35 cellular contexts compared by ENCODE assay signal in the genomic region with DNA sequence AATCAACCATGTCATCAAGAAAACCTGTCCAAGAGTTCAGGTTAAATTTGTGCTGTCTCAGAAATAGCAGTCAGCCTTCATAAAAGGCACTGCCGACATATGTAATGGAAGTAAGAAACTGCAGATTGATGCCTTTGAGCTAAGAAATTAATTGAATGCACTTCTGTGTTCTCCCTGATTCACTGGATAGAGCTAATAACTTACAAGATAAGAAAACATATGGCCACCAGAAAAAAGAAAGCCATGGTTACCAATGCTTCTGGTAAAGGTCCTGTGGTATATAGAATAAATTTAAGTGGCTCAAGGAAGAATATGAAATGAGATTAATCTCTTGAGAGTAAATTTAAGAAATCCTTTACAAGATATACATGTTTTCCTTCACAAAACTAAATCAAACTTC.
"Had no signal": no experiment of that assay in that cellular context is flagged by ENCODE, and none has a peak within 500 bp of the region (broad histone marks: within the 10 kb centered on the region; RNA-seq: fewer than 3 reads in every experiment).

No MANE protein-coding gene starts in this region.

- H3K4me3 ChIP-seq: ascending aorta, cardiac muscle cell had no signal

- H3K27me3 ChIP-seq: ascending aorta, cardiac muscle cell had no signal

- H3K9me3 ChIP-seq: ascending aorta had no signal

- H3K4me1 ChIP-seq: ascending aorta had no signal

- H3K36me3 Mint-ChIP-seq: activated CD8-positive, alpha-beta memory T cell treated with anti-CD3 and anti-CD28 coated beads, Interleukin-2, amount 10 ng/mL, durations not matched to agents 7 days and 5 days; activated naive CD4-positive, alpha-beta T cell treated with anti-CD3 and anti-CD28 coated beads, Interleukin-2, amount 10 ng/mL, durations not matched to agents 7 days and 5 days; activated naive CD4-positive, alpha-beta T cell treated with anti-CD3 and anti-CD28 coated beads, Interleukin-2, amount 50 U/mL, for 24 hours; activated naive CD8-positive, alpha-beta T cell; activated naive CD8-positive, alpha-beta T cell treated with anti-CD3 and anti-CD28 coated beads, Interleukin-2, amount 10 ng/mL, durations not matched to agents 7 days and 5 days; brain had no signal

- H3K36me3 ChIP-seq: ascending aorta, cardiac muscle cell had no signal

- H3K27me3 Mint-ChIP-seq: activated B cell treated with CpG ODN at 0.5 μM for 24 hours; activated CD4-positive, alpha-beta memory T cell treated with anti-CD3 and anti-CD28 coated beads, Interleukin-2, amount 10 ng/mL, durations not matched to agents 7 days and 5 days; activated CD4-positive, alpha-beta T cell treated with anti-CD3 and anti-CD28 coated beads, Interleukin-2, amount 10 ng/mL, durations not matched to agents 24 days and 14 days; activated CD8-positive, alpha-beta memory T cell treated with anti-CD3 and anti-CD28 coated beads, Interleukin-2, amount 10 ng/mL, durations not matched to agents 7 days and 5 days; activated naive CD4-positive, alpha-beta T cell treated with anti-CD3 and anti-CD28 coated beads, Interleukin-2, amount 10 ng/mL, durations not matched to agents 7 days and 5 days; activated naive CD8-positive, alpha-beta T cell treated with anti-CD3 and anti-CD28 coated beads, Interleukin-2, amount 10 ng/mL, durations not matched to agents 7 days and 5 days; activated naive CD8-positive, alpha-beta T cell treated with anti-CD3 and anti-CD28 coated beads, Interleukin-2, amount 50 U/mL, for 24 hours; brain had no signal

- H3K27ac Mint-ChIP-seq: activated B cell treated with CpG ODN at 0.5 μM for 24 hours; activated CD4-positive, alpha-beta memory T cell treated with anti-CD3 and anti-CD28 coated beads, Interleukin-2, amount 10 ng/mL, durations not matched to agents 7 days and 5 days; activated CD4-positive, alpha-beta T cell treated with anti-CD3 and anti-CD28 coated beads, Interleukin-2, amount 10 ng/mL, durations not matched to agents 24 days and 14 days; activated CD8-positive, alpha-beta memory T cell treated with anti-CD3 and anti-CD28 coated beads, Interleukin-2, amount 10 ng/mL, durations not matched to agents 7 days and 5 days; activated CD8-positive, alpha-beta T cell treated with anti-CD3 and anti-CD28 coated beads, Interleukin-2, amount 10 ng/mL, durations not matched to agents 7 days and 5 days; activated naive CD4-positive, alpha-beta T cell treated with anti-CD3 and anti-CD28 coated beads, Interleukin-2, amount 10 ng/mL, durations not matched to agents 7 days and 5 days; activated naive CD4-positive, alpha-beta T cell treated with anti-CD3 and anti-CD28 coated beads, Interleukin-2, amount 50 U/mL, for 24 hours; activated naive CD8-positive, alpha-beta T cell; activated naive CD8-positive, alpha-beta T cell treated with anti-CD3 and anti-CD28 coated beads, Interleukin-2, amount 10 ng/mL, durations not matched to agents 7 days and 5 days; activated naive CD8-positive, alpha-beta T cell treated with anti-CD3 and anti-CD28 coated beads, Interleukin-2, amount 50 U/mL, for 24 hours; activated T-cell treated with anti-CD3 and anti-CD28 coated beads, Interleukin-2, amount 50 U/mL, for 24 hours; activated T-helper 2 cell treated with anti-CD3 and anti-CD28 coated beads, Interferon-gamma antibody, Interleukin-2, Interleukin-4, amounts not matched to agents 10 μg/mL and 5 μg/mL and 100 μg/mL, durations not matched to agents 14 hours and 24 hours and 36 hours; T-helper 1 cell treated with Interleukin-12 subunit alpha and Interleukin-12 subunit beta and Interleukin-4 antibody, amounts not matched to agents 30 μg/mL and 1 μg/mL, for 36 hours; T-helper 2 cell treated with Interferon-gamma antibody and Interleukin-4, amounts not matched to agents 5 μg/mL and 100 μg/mL, for 36 hours had no signal

- H3K27ac ChIP-seq: ascending aorta, cardiac muscle cell, VCaP had no signal

- DNase-seq: activated B cell treated with CpG ODN at 0.5 μM for 24 hours; activated CD4-positive, alpha-beta memory T cell treated with anti-CD3 and anti-CD28 coated beads, Interleukin-2, amount 10 ng/mL, durations not matched to agents 7 days and 5 days; activated CD4-positive, alpha-beta T cell treated with anti-CD3 and anti-CD28 coated beads for 4 hours; activated CD4-positive, alpha-beta T cell treated with anti-CD3 and anti-CD28 coated beads, Interleukin-2, amount 10 ng/mL, durations not matched to agents 24 days and 14 days; activated CD4-positive, alpha-beta T cell treated with anti-CD3 and anti-CD28 coated beads, Interleukin-2, amount 50 U/mL, for 1 hour; activated CD4-positive, alpha-beta T cell treated with anti-CD3 and anti-CD28 coated beads, Interleukin-2, amount 50 U/mL, for 4 hours; activated CD4-positive, CD25-positive, alpha-beta regulatory T cell treated with anti-CD3 and anti-CD28 coated beads, Interleukin-2, amount 50 U/mL, for 72 hours; activated CD8-positive, alpha-beta memory T cell treated with anti-CD3 and anti-CD28 coated beads for 24 hours; activated CD8-positive, alpha-beta memory T cell treated with anti-CD3 and anti-CD28 coated beads, Interleukin-2, amount 10 ng/mL, durations not matched to agents 7 days and 5 days; activated CD8-positive, alpha-beta memory T cell treated with anti-CD3 and anti-CD28 coated beads, Interleukin-2, amount 50 U/mL, for 48 hours; activated CD8-positive, alpha-beta T cell treated with anti-CD3 and anti-CD28 coated beads, Interleukin-2, amount 10 ng/mL, durations not matched to agents 7 days and 5 days; activated effector memory CD4-positive, alpha-beta T cell treated with Interleukin-2 at 50 U/mL for 16 hours; activated gamma-delta T cell; activated naive CD4-positive, alpha-beta T cell treated with anti-CD3 and anti-CD28 coated beads, Interleukin-2, amount 10 ng/mL, durations not matched to agents 7 days and 5 days; activated naive CD4-positive, alpha-beta T cell treated with Interleukin-2 at 50 U/mL for 16 hours; activated naive CD8-positive, alpha-beta T cell treated with anti-CD3 and anti-CD28 coated beads, Interleukin-2, amount 10 ng/mL, durations not matched to agents 7 days and 5 days; activated naive CD8-positive, alpha-beta T cell treated with anti-CD3 and anti-CD28 coated beads, Interleukin-2, amount 50 U/mL, for 24 hours; activated T-cell treated with anti-CD3 and anti-CD28 coated beads, Interleukin-2, amount 50 U/mL, for 24 hours; activated T-cell treated with anti-CD3 and anti-CD28 coated beads, Interleukin-2, amount 50 U/mL, for 48 hours; amygdala; anterior cingulate cortex; caudate nucleus; cerebellar nuclear complex; T-helper 2 cell; T-helper 9 cell had no signal

- H3K4me1 Mint-ChIP-seq: activated B cell treated with CpG ODN at 0.5 μM for 24 hours; activated CD4-positive, alpha-beta memory T cell treated with anti-CD3 and anti-CD28 coated beads, Interleukin-2, amount 10 ng/mL, durations not matched to agents 7 days and 5 days; activated CD4-positive, alpha-beta T cell treated with anti-CD3 and anti-CD28 coated beads, Interleukin-2, amount 10 ng/mL, durations not matched to agents 24 days and 14 days; activated CD8-positive, alpha-beta memory T cell treated with anti-CD3 and anti-CD28 coated beads, Interleukin-2, amount 10 ng/mL, durations not matched to agents 7 days and 5 days; activated naive CD4-positive, alpha-beta T cell treated with anti-CD3 and anti-CD28 coated beads, Interleukin-2, amount 10 ng/mL, durations not matched to agents 7 days and 5 days; activated naive CD4-positive, alpha-beta T cell treated with anti-CD3 and anti-CD28 coated beads, Interleukin-2, amount 50 U/mL, for 24 hours; activated naive CD8-positive, alpha-beta T cell treated with anti-CD3 and anti-CD28 coated beads, Interleukin-2, amount 10 ng/mL, durations not matched to agents 7 days and 5 days; activated naive CD8-positive, alpha-beta T cell treated with anti-CD3 and anti-CD28 coated beads, Interleukin-2, amount 50 U/mL, for 24 hours; central memory CD8-positive, alpha-beta T cell had no signal

- ATAC-seq: activated CD8-positive, alpha-beta memory T cell treated with anti-CD3 and anti-CD28 coated beads, Interleukin-2, amount 10 ng/mL, durations not matched to agents 7 days and 5 days; activated CD8-positive, alpha-beta T cell treated with anti-CD3 and anti-CD28 coated beads, Interleukin-2, amount 10 ng/mL, durations not matched to agents 7 days and 5 days; activated naive CD8-positive, alpha-beta T cell treated with anti-CD3 and anti-CD28 coated beads, Interleukin-2, amount 50 U/mL, for 24 hours had no signal

- H3K4me3 Mint-ChIP-seq: activated B cell treated with CpG ODN at 0.5 μM for 24 hours; activated CD4-positive, alpha-beta memory T cell treated with anti-CD3 and anti-CD28 coated beads, Interleukin-2, amount 10 ng/mL, durations not matched to agents 7 days and 5 days; activated CD4-positive, alpha-beta T cell treated with anti-CD3 and anti-CD28 coated beads, Interleukin-2, amount 10 ng/mL, durations not matched to agents 24 days and 14 days; activated CD8-positive, alpha-beta memory T cell treated with anti-CD3 and anti-CD28 coated beads, Interleukin-2, amount 10 ng/mL, durations not matched to agents 7 days and 5 days; activated CD8-positive, alpha-beta T cell treated with anti-CD3 and anti-CD28 coated beads, Interleukin-2, amount 10 ng/mL, durations not matched to agents 7 days and 5 days; activated naive CD4-positive, alpha-beta T cell treated with anti-CD3 and anti-CD28 coated beads, Interleukin-2, amount 10 ng/mL, durations not matched to agents 7 days and 5 days; activated naive CD4-positive, alpha-beta T cell treated with anti-CD3 and anti-CD28 coated beads, Interleukin-2, amount 50 U/mL, for 24 hours; activated naive CD8-positive, alpha-beta T cell; activated naive CD8-positive, alpha-beta T cell treated with anti-CD3 and anti-CD28 coated beads, Interleukin-2, amount 10 ng/mL, durations not matched to agents 7 days and 5 days; activated naive CD8-positive, alpha-beta T cell treated with anti-CD3 and anti-CD28 coated beads, Interleukin-2, amount 50 U/mL, for 24 hours; activated T-cell treated with anti-CD3 and anti-CD28 coated beads, Interleukin-2, amount 50 U/mL, for 24 hours; brain; central memory CD8-positive, alpha-beta T cell; T-helper 1 cell treated with Interleukin-12 subunit alpha and Interleukin-12 subunit beta and Interleukin-4 antibody, amounts not matched to agents 30 μg/mL and 1 μg/mL, for 36 hours; T-helper 2 cell treated with Interferon-gamma antibody and Interleukin-4, amounts not matched to agents 5 μg/mL and 100 μg/mL, for 36 hours had no signal

- H3K9me3 Mint-ChIP-seq: activated B cell treated with CpG ODN at 0.5 μM for 24 hours; activated CD4-positive, alpha-beta memory T cell treated with anti-CD3 and anti-CD28 coated beads, Interleukin-2, amount 10 ng/mL, durations not matched to agents 7 days and 5 days; activated CD4-positive, alpha-beta T cell treated with anti-CD3 and anti-CD28 coated beads, Interleukin-2, amount 10 ng/mL, durations not matched to agents 24 days and 14 days; activated naive CD4-positive, alpha-beta T cell treated with anti-CD3 and anti-CD28 coated beads, Interleukin-2, amount 10 ng/mL, durations not matched to agents 7 days and 5 days; activated naive CD4-positive, alpha-beta T cell treated with anti-CD3 and anti-CD28 coated beads, Interleukin-2, amount 50 U/mL, for 24 hours; activated naive CD8-positive, alpha-beta T cell treated with anti-CD3 and anti-CD28 coated beads, Interleukin-2, amount 10 ng/mL, durations not matched to agents 7 days and 5 days; activated naive CD8-positive, alpha-beta T cell treated with anti-CD3 and anti-CD28 coated beads, Interleukin-2, amount 50 U/mL, for 24 hours; activated T-cell treated with anti-CD3 and anti-CD28 coated beads, Interleukin-2, amount 50 U/mL, for 24 hours; activated T-helper 2 cell treated with anti-CD3 and anti-CD28 coated beads, Interferon-gamma antibody, Interleukin-2, Interleukin-4, amounts not matched to agents 10 μg/mL and 5 μg/mL and 100 μg/mL, durations not matched to agents 14 hours and 24 hours and 36 hours; central memory CD8-positive, alpha-beta T cell; T-helper 1 cell treated with Interleukin-12 subunit alpha and Interleukin-12 subunit beta and Interleukin-4 antibody, amounts not matched to agents 30 μg/mL and 1 μg/mL, for 36 hours; T-helper 2 cell treated with Interferon-gamma antibody and Interleukin-4, amounts not matched to agents 5 μg/mL and 100 μg/mL, for 36 hours had no signal
